ENCODE assay signal across 1 cellular context in the genomic region with DNA sequence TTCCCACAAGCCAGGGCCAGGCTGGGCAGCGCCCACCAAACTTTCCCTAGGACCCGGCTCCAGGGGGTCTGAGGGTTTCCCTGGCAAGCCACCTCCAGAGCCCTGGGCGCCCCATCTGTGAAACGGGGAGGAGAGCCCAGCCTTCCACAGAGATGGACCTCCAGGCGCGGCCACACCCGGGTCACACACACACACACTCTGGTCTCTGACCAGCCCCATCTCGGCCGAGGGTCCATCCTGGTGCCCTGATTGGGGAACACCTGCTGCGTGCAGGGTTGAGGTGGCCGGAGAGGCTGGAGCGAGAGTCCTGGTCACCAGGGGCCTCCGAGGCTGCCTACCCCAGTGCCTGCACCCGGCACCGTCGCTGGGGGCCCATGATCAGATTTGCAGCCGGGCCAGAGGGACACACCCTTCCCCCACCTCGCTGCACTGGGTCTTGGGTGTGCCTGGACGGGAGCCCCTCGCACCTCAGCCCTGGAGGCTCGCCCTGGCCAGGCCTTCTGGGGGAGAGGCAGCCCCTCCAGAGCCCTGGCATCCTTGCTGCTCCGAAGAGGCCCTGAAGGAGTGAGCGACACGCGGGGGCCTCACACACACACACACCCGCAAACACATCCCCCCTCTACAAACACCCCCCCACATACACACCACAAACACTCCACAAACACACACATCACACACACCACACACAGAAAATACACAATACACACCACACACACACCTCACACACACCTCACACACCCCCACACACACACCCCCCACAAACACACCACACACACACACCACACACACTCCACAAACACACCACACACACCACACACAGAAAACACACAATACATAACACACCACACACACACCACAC.
TF ChIP-seq lines count a peak whose summit lies in the region.

No MANE protein-coding gene starts in this region.

TF ChIP-seq in H1, 55 proteins besides CTCF, POLR2A, EP300 and RAD21:
- TF ChIP-seq RNF2 (IDR thresholded peaks at IDR 0.05; ENCODE audit: borderline replicate concordance, low read depth, low read length, missing control alignments, poor library complexity, severe bottlenecking) = no peak
- TF ChIP-seq PHF8 (conservative IDR thresholded peaks at IDR 0.05; ENCODE audit: low read depth, low read length) = no peak
- TF ChIP-seq EZH2 (IDR thresholded peaks at IDR 0.05; ENCODE audit: low read depth, low read length, severe bottlenecking) = no peak
- no peak for TF ChIP-seq SP1 (IDR thresholded peaks at IDR 0.05; ENCODE audit: low read depth, low read length)
- no peak for TF ChIP-seq GTF2F1 (IDR thresholded peaks at IDR 0.05; ENCODE audit: borderline replicate concordance, low read depth, low read length)
- TF ChIP-seq RBBP5 (IDR thresholded peaks at IDR 0.05; ENCODE audit: borderline replicate concordance, low read depth, low read length) = no peak
- TF ChIP-seq BCL11A (IDR thresholded peaks at IDR 0.05; ENCODE audit: low read depth in 2 of 2, low read length in 2 of 2) = no peak
- TF ChIP-seq, protein P1, sequence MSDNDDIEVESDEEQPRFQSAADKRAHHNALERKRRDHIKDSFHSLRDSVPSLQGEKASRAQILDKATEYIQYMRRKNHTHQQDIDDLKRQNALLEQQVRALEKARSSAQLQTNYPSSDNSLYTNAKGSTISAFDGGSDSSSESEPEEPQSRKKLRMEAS (IDR thresholded peaks at IDR 0.05) = no peak
- no peak for TF ChIP-seq TEAD4 (IDR thresholded peaks at IDR 0.05; ENCODE audit: low read depth, low read length)
